ENCODE assay signal across 2 cellular contexts in genomic region chr13:112693831-112694497, GRCh38.
A peak's percentile ranks its signal among the peaks of the same experiment; 100 is the strongest.
TF ChIP-seq lines count a peak whose summit lies in the region.

No MANE protein-coding gene starts in this region.

TF ChIP-seq in SK-N-SH treated with all-trans-retinoic acid at 6 μM for 48 hours, 23 proteins besides CTCF, POLR2A, EP300 and RAD21 (continued from another document):
- TF ChIP-seq TSHZ2 (CRISPR knock-in tag; IDR thresholded peaks at IDR 0.05) (no peak), CSDC2 (CRISPR knock-in tag; IDR thresholded peaks at IDR 0.05) (0 out of 2 replicates have a peak, but pooled peaks have one; percentile 59)

TF ChIP-seq in SK-N-SH, 30 proteins besides CTCF, POLR2A, EP300 and RAD21 (continued from another document):
- TF ChIP-seq USF2 (IDR thresholded peaks at IDR 0.05; ENCODE audit: borderline replicate concordance, low read depth, low read length) = no peak
- no peak for TF ChIP-seq SMC3 (IDR thresholded peaks at IDR 0.05; ENCODE audit: low read depth, low read length)
- no peak for TF ChIP-seq GATA2 (CRISPR knock-in tag; IDR thresholded peaks at IDR 0.05)
